In genomic region chr2:23699526-23699925, GRCh38 we compare ENCODE assay signal across 18 cellular contexts.
DNase-seq lines count a peak whose midpoint lies in the region; ATAC-seq and TF ChIP-seq lines count a peak whose summit lies in the region.
"Had no signal": no experiment of that assay in that cellular context is flagged by ENCODE, and none has a peak within 500 bp of the region (broad histone marks: within the 10 kb centered on the region; RNA-seq: fewer than 3 reads in every experiment).

No MANE protein-coding gene starts in this region.

- H3K27me3 ChIP-seq in mammary epithelial cell (ENCODE audit: insufficient read depth, low read length): no peaks in the 10 kb centered on the region
- H3K27me3 ChIP-seq in gastroesophageal sphincter: no peaks in the 10 kb centered on the region
- H3K27me3 ChIP-seq in psoas muscle (ENCODE audit: insufficient read depth in 3 of 3, low read length in 2 of 3): no peaks in the 10 kb centered on the region
- no peaks in the 10 kb centered on the region for H3K27me3 ChIP-seq in upper lobe of left lung
- H3K27me3 ChIP-seq: BE2C had no signal

- H3K4me2 ChIP-seq in mammary epithelial cell (ENCODE audit: insufficient read depth, low read depth, low read length): no peak overlapping the region
- H3K4me2 ChIP-seq: PC-9 had no signal

- in situ Hi-C loops in mammary epithelial cell (cut with MboI; ENCODE audit: low sequenced_read_pairs in 2 of 2): no loop called here
- in situ Hi-C loops in KBM-7 (cut with MboI; ENCODE audit: low pct_unique_long_range_greater_than_20kb, low sequenced_read_pairs): no loop called here

- DNase-seq in MCF 10A (ENCODE audit: unreplicated experiment) (no peak), mammary epithelial cell (no peak), psoas muscle (peak in 1 of 2 donors; percentile 23), upper lobe of left lung (peak; percentile 10 to 15), WTC11 (ENCODE audit: low spot score) (no peak), erythroblast (lab: John Stamatoyannopoulos, UW) (no peak), KBM-7 (no peak)
- DNase-seq: 8988T; Calu3; CD4-positive, alpha-beta memory T cell; DMS53; NCI-H1436 treated with DMSO at 0.1 percent for 48 hours; NCI-H2081; NCI-H510A treated with DMSO at 0.1 percent for 48 hours; PC-9 had no signal

- no peak overlapping the region for H3K27ac ChIP-seq in mammary epithelial cell (ENCODE audit: insufficient read depth, low read depth, low read length)
- peak overlapping the region in 3 of 4 donors; percentile 24 to 67 (median 38) for H3K27ac ChIP-seq in gastroesophageal sphincter
- peak overlapping the region; percentile 21 for H3K27ac ChIP-seq in psoas muscle
- H3K27ac ChIP-seq in upper lobe of left lung: peak overlapping the region in 1 of 4 donors; percentile 23
- H3K27ac ChIP-seq: PC-9 had no signal

- H4K20me1 ChIP-seq in mammary epithelial cell (ENCODE audit: insufficient read depth, low read length): no peaks in the 10 kb centered on the region

- H3K4me1 ChIP-seq in mammary epithelial cell (ENCODE audit: insufficient read depth, low read length) (no peaks in the 10 kb centered on the region), gastroesophageal sphincter (peaks cover 0 to 26% (median 5%) of the 10 kb centered on the region in 3 donors), psoas muscle (peaks cover 9% of the 10 kb centered on the region), upper lobe of left lung (peaks cover 0 to 9% (median 8%) of the 10 kb centered on the region in 4 donors)

- H3K4me1 Mint-ChIP-seq in MCF 10A (ENCODE audit: insufficient read depth, unreplicated experiment): no peaks in the 10 kb centered on the region
- H3K4me1 Mint-ChIP-seq in WTC11: peaks cover 14% of the 10 kb centered on the region

- peaks cover 44% of the 10 kb centered on the region for H3K36me3 Mint-ChIP-seq in MCF 10A (ENCODE audit: insufficient read depth, unreplicated experiment)
- H3K36me3 Mint-ChIP-seq in WTC11: peaks cover 24% of the 10 kb centered on the region

- H3K36me3 ChIP-seq in mammary epithelial cell (ENCODE audit: insufficient read depth, low read length) (no peaks in the 10 kb centered on the region), gastroesophageal sphincter (peaks cover 0 to 87% of the 10 kb centered on the region in 2 donors), psoas muscle (ENCODE audit: insufficient read depth in 1 of 2, low read depth in 1 of 2) (peaks cover 0 to 39% of the 10 kb centered on the region in 2 donors), upper lobe of left lung (peaks cover 0 to 17% (median 14%) of the 10 kb centered on the region in 4 donors)

- H2AFZ ChIP-seq in mammary epithelial cell (ENCODE audit: low read depth, low read length): no peak overlapping the region
- H2AFZ ChIP-seq: PC-9 had no signal

- H3K4me3 Mint-ChIP-seq in MCF 10A (ENCODE audit: unreplicated experiment): no peak overlapping the region
- H3K4me3 Mint-ChIP-seq in WTC11: no peak overlapping the region
- H3K4me3 Mint-ChIP-seq: CD4-positive, alpha-beta memory T cell; H9 had no signal

- TF ChIP-seq EP300 in gastroesophageal sphincter (IDR thresholded peaks at IDR 0.05) (no peak), upper lobe of left lung (IDR thresholded peaks at IDR 0.05) (no peak)

- no peak overlapping the region for H3K9ac ChIP-seq in mammary epithelial cell (ENCODE audit: insufficient read depth, low read length)

- 97% methylated on average over 5 of the region's 5 CpGs for whole genome bisulfite sequencing in mammary epithelial cell (ENCODE audit: low coverage, missing lambda C conversion rate)
- 93 to 100% methylated on average over 2 to 5 of the region's 5 CpGs for WGBS in gastroesophageal sphincter (ENCODE audit: low coverage in 1 of 2), 2 donors
- WGBS in psoas muscle, 3 donors: 94 to 97% (median 96%) methylated on average over 5 of the region's 5 CpGs
- 81 to 95% methylated on average over 5 of the region's 5 CpGs for WGBS in upper lobe of left lung, 2 donors

- ATAC-seq in gastroesophageal sphincter (no peak), psoas muscle (no peak), upper lobe of left lung (ENCODE audit: low FRiP score in 2 of 2) (no peak), WTC11 (no peak)

- BruUV-seq in MCF 10A (replicated peaks; lab: Mats Ljungman, UMichigan) (no TSS peak), mammary epithelial cell (replicated peaks; lab: Mats Ljungman, UMichigan) (no TSS peak)

- no peaks in the 10 kb centered on the region for H3K79me2 ChIP-seq in mammary epithelial cell (ENCODE audit: insufficient read depth, low read length)

- CTCF ChIA-PET in MCF 10A (lab: Yijun Ruan, JAX): no interaction called here
- CTCF ChIA-PET in mammary epithelial cell (lab: Charles Lee; ENCODE audit: low non-redundant PET): no interaction called here
- CTCF ChIA-PET in WTC11 (lab: Charles Lee): interaction anchor here (1.3 kb wide), 1 partner anchor 75 kb away, joined by 4 read pairs; no protein-coding TSS in a partner anchor

- H3K9me3 Mint-ChIP-seq in MCF 10A (ENCODE audit: unreplicated experiment) (peaks cover 10% of the 10 kb centered on the region), WTC11 (peaks cover 13% of the 10 kb centered on the region)

- intact Hi-C loops in MCF 10A (cut with micrococcal nuclease): no loop called here
- intact Hi-C loops in mammary epithelial cell (cut with micrococcal nuclease): no loop called here
- intact Hi-C loops in psoas muscle (cut with DNase I): no loop called here

- H3K27me3 Mint-ChIP-seq in MCF 10A (ENCODE audit: insufficient read depth, unreplicated experiment) (no peaks in the 10 kb centered on the region), WTC11 (ENCODE audit: low read depth) (no peaks in the 10 kb centered on the region)
- H3K27me3 Mint-ChIP-seq: CD4-positive, alpha-beta memory T cell had no signal

- H3K9me3 ChIP-seq in mammary epithelial cell (replicated peaks; ENCODE audit: insufficient read depth, low read length) (no peaks in the 10 kb centered on the region), gastroesophageal sphincter (peaks cover 0 to 5% (median 0%) of the 10 kb centered on the region in 3 donors), psoas muscle (no peaks in the 10 kb centered on the region), upper lobe of left lung (no peaks in the 10 kb centered on the region)
- H3K9me3 ChIP-seq: BE2C had no signal

- POLR2A ChIA-PET in MCF 10A (lab: Yijun Ruan, JAX): interaction anchor here (0.8 to 0.9 kb wide), 2 partner anchors 18 to 58 kb away, joined by 3 to 5 read pairs; no protein-coding TSS in a partner anchor
- POLR2A ChIA-PET in WTC11 (lab: Charles Lee): no interaction called here

- H3K27ac Mint-ChIP-seq in MCF 10A (ENCODE audit: low read depth, unreplicated experiment) (peak overlapping the region; percentile 17), WTC11 (no peak overlapping the region)

- H3K4me3 ChIP-seq in mammary epithelial cell (replicated peaks in 1 of 3; ENCODE audit: insufficient read depth in 1 of 3, low read depth in 2 of 3, low read length in 3 of 3) (no peak overlapping the region), gastroesophageal sphincter (no peak overlapping the region), psoas muscle (no peak overlapping the region), upper lobe of left lung (no peak overlapping the region)
- H3K4me3 ChIP-seq: PC-9 had no signal

- TF ChIP-seq POLR2A in gastroesophageal sphincter (IDR thresholded peaks at IDR 0.05): no peak
- TF ChIP-seq POLR2A in upper lobe of left lung (IDR thresholded peaks at IDR 0.05): no peak
- TF ChIP-seq POLR2A in erythroblast (IDR thresholded peaks at IDR 0.05; ENCODE audit: low read length): no peak

- TF ChIP-seq CTCF in MCF 10A (IDR thresholded peaks at IDR 0.05; ENCODE audit: unreplicated experiment) (no peak), mammary epithelial cell (conservative IDR thresholded peaks at IDR 0.05 in 1 of 2, IDR thresholded peaks at IDR 0.05 in 1 of 2; ENCODE audit: extremely low read depth in 1 of 2, insufficient read depth in 1 of 2, low read depth in 1 of 2, low read length in 2 of 2) (no peak), gastroesophageal sphincter (IDR thresholded peaks at IDR 0.05) (no peak), psoas muscle (IDR thresholded peaks at IDR 0.05) (no peak), upper lobe of left lung (IDR thresholded peaks at IDR 0.05) (no peak), WTC11 (IDR thresholded peaks at IDR 0.05) (no peak)

- dilution Hi-C loops in mammary epithelial cell (cut with HindIII; ENCODE audit: low sequenced_read_pairs): no loop called here

TF ChIP-seq in WTC11, 78 proteins besides CTCF, POLR2A, EP300 and RAD21 (continues in another document):
- TF ChIP-seq ATF2 (CRISPR knock-in tag; IDR thresholded peaks at IDR 0.05; ENCODE audit: borderline replicate concordance, low read depth): no peak
- TF ChIP-seq RORB (CRISPR knock-in tag; IDR thresholded peaks at IDR 0.05): no peak
- no peak for TF ChIP-seq NR2C2 (CRISPR knock-in tag; IDR thresholded peaks at IDR 0.05)
- no peak for TF ChIP-seq MLX (CRISPR knock-in tag; IDR thresholded peaks at IDR 0.05)
- no peak for TF ChIP-seq ZNF416 (CRISPR knock-in tag; IDR thresholded peaks at IDR 0.05)

Comparison
In these comparisons a context has a peak if more than half of its experiments do, and no peak if none do; other contexts are left out.
1. DNase-seq: peak in upper lobe of left lung (2 of 2); none in MCF 10A (single experiment), mammary epithelial cell (single experiment), WTC11 (single experiment), erythroblast (0 of 2) and KBM-7 (single experiment).